10 cellular contexts compared by ENCODE assay signal in the genomic region with DNA sequence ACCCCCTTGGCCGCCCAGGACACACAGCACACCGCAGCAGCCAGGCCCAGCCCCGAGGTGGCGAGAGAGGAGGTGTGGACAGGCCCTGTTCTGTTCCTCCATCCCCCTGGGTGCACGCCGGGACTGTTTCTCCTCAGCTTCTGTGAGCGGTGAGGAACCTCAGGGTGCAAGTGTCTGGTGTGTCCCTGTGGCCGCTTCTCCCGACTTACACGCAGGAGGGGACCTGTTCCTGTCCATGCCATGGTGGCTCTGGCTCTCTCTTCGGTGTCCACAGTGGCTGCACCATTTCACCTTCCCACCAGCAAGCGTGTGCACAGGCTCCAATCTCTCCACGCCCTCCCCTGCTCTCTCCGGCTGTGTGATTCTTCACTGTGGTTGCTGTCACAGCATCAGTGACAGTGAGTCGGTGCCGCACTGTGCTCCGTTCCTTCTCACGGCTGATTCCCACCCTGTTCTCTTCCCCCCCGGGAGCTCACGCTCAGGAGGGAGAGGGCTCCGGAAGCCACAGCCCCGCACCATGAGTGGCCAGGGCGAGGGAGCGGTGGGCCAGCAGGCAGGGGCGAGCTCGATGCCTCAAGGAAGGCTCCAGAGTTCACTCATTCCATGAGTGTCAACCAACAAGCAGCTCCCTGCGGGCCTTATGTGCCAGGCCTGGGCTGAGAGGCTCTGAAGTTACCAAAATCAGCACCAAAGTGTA. TPM values are rescaled to one million over a fixed set of nuclear protein-coding genes. Genes with fewer than 3 reads are reported as not detected.
A peak's percentile ranks its signal among the peaks of the same experiment; 100 is the strongest.
DNase-seq lines count a peak whose midpoint lies in the region; ATAC-seq and TF ChIP-seq lines count a peak whose summit lies in the region.
"Had no signal": no experiment of that assay in that cellular context is flagged by ENCODE, and none has a peak within 500 bp of the region (broad histone marks: within the 10 kb centered on the region; RNA-seq: fewer than 3 reads in every experiment).

No MANE protein-coding gene starts in this region.

- no peaks in the 10 kb centered on the region for H3K9me3 Mint-ChIP-seq in chondrocyte (ENCODE audit: low read depth)

- H3K27ac Mint-ChIP-seq in chondrocyte (ENCODE audit: unreplicated experiment) = peak overlapping the region; percentile 22

- H3K27me3 Mint-ChIP-seq in chondrocyte (ENCODE audit: low read depth) = no peaks in the 10 kb centered on the region

- intact Hi-C loops in mucosa of descending colon (cut with DNase I, micrococcal nuclease) = loop anchor here (10.0 kb wide), 2 partner anchors 299 to 319 kb away; a partner anchor contains a TSS

- no peak for DNase-seq in HL-60 (ENCODE audit: low read depth in 1 of 2, low spot score in 1 of 2)
- peak; percentile 87 for DNase-seq in chondrocyte (ENCODE audit: low spot score)
- DNase-seq in mucosa of descending colon = peak in 2 of 3 donors; percentile 33 to 44
- DNase-seq in NK-92 treated with Interleukin-12 subunit alpha and Interleukin-12 subunit beta, amount 100 ng/mL, for 24 hours (lab: John Stamatoyannopoulos, UW) = no peak
- no peak for DNase-seq in stimulated activated CD4-positive, alpha-beta T cell treated with anti-CD3 and anti-CD28 coated beads, Interleukin-4, amount 100 ng/mL, for 4 hours
- DNase-seq in activated CD4-positive, alpha-beta T cell treated with anti-CD3 and anti-CD28 coated beads, Interleukin-2, amount 50 U/mL, for 48 hours = no peak
- DNase-seq: NCI-H1436 treated with DMSO at 0.1 percent for 48 hours had no signal

- TF ChIP-seq CTCF in HL-60 (IDR thresholded peaks at IDR 0.05; ENCODE audit: insufficient read depth, low read length) = no peak
- TF ChIP-seq CTCF in chondrocyte (IDR thresholded peaks at IDR 0.05) = no peak
- TF ChIP-seq CTCF in mucosa of descending colon (IDR thresholded peaks at IDR 0.05) = no peak

- H3K4me1 Mint-ChIP-seq in chondrocyte (ENCODE audit: low read depth) = peaks cover 48% of the 10 kb centered on the region

- H3K9me3 ChIP-seq in mucosa of descending colon = no peaks in the 10 kb centered on the region
- no peaks in the 10 kb centered on the region for H3K9me3 ChIP-seq in thymus (ENCODE audit: control insufficient read depth)
- H3K9me3 ChIP-seq: neutrophil had no signal

- H3K4me3 Mint-ChIP-seq in chondrocyte (ENCODE audit: unreplicated experiment) = no peak overlapping the region

- no peaks in the 10 kb centered on the region for H3K36me3 Mint-ChIP-seq in chondrocyte (ENCODE audit: low read depth)

- no peaks in the 10 kb centered on the region for H3K27me3 ChIP-seq in HL-60 (ENCODE audit: insufficient read depth, poor library complexity, severe bottlenecking)
- no peaks in the 10 kb centered on the region for H3K27me3 ChIP-seq in thymus (ENCODE audit: control insufficient read depth, insufficient read depth)

- H3K4me3 ChIP-seq in HL-60 (replicated peaks; ENCODE audit: insufficient read depth, low read length) = no peak overlapping the region
- no peak overlapping the region for H3K4me3 ChIP-seq in mucosa of descending colon
- no peak overlapping the region for H3K4me3 ChIP-seq in thymus (ENCODE audit: low read length)

- ATAC-seq in mucosa of descending colon = no peak
- no peak for ATAC-seq in HG02763 (IDR thresholded peaks at IDR 0.05; ENCODE audit: unreplicated experiment)

- H3K27ac ChIP-seq in HL-60 (replicated peaks) (peak overlapping the region; percentile 33; the same call in 1 of the 2 replicates), thymus (ENCODE audit: low read depth) (peak overlapping the region; percentile 48)
- H3K27ac ChIP-seq: neutrophil had no signal

- H3K4me1 ChIP-seq in mucosa of descending colon (ENCODE audit: low read depth) = peaks cover 19% of the 10 kb centered on the region
- H3K4me1 ChIP-seq in thymus (ENCODE audit: control insufficient read depth, insufficient read depth, low read length) = peaks cover 6% of the 10 kb centered on the region

- WGBS in thymus = 97% methylated on average over 27 of the region's 27 CpGs

- H3K36me3 ChIP-seq in mucosa of descending colon (ENCODE audit: low read depth) (no peaks in the 10 kb centered on the region), thymus (ENCODE audit: control insufficient read depth, insufficient read depth) (no peaks in the 10 kb centered on the region)
- H3K36me3 ChIP-seq: neutrophil had no signal

RNA-seq across cellular contexts. Expression of a gene that starts 18.6 kb away (rescaled TPM):
- total RNA-seq in chondrocyte = 0.15 to 1.1 TPM (median 0.18 TPM) in 3 replicates
- not detected for total RNA-seq in mucosa of descending colon
- polyA plus RNA-seq in thymus = 0.96 TPM

Comparison
In these comparisons a context has a peak if more than half of its experiments do, and no peak if none do; other contexts are left out.
1. DNase-seq: peak in chondrocyte (single experiment) and mucosa of descending colon (2 of 3); none in HL-60 (0 of 2), NK-92 treated with Interleukin-12 subunit alpha and Interleukin-12 subunit beta, amount 100 ng/mL, for 24 hours (single experiment), stimulated activated CD4-positive, alpha-beta T cell treated with anti-CD3 and anti-CD28 coated beads, Interleukin-4, amount 100 ng/mL, for 4 hours (0 of 2) and activated CD4-positive, alpha-beta T cell treated with anti-CD3 and anti-CD28 coated beads, Interleukin-2, amount 50 U/mL, for 48 hours (0 of 2).